ENCODE assay signal across 9 cellular contexts in the genomic region with DNA sequence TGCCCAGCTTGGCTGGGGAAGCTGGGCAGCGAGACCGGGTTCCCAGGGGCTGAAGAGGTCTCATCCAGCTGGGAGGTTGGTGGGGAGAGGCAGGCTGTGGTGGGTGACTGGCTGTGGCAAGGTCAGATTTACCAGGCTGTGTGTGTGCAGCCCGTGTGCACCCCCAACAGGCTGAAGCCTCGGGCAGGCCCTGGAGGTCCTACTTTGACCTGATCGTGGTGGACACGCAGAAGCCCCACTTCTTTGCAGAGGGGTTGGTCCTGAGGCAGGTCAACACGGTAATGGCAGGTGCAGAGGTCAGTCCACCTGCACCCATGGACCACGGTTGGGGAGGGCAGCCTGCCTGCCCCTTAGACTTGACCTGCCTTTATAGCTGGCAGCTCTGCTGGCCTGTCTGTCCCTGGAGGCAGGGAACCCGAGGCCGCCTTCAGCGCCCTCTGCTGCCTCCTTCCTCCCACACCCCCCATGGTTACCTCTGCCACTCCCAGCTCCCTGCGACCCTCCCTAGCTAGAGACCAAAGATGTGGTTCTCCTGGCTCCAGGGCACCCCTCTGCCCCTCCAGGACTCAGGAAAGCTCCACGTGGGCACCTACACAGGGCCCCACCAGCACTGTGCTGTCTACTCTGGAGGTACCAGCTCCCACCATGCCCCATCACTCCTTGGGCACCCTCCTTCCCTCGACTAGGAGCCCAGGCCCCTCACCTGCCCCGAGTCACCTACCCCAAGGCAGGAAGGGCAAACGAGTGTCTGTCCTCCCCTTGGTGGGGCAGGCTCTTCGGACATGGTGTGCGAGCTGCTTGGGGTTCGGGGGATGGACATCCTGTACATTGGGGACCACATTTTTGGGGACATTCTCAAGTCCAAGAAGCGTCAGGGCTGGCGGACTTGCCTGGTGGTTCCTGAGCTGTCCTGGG. TPM values are rescaled to one million over a fixed set of nuclear protein-coding genes. Genes with fewer than 3 reads are reported as not detected.
DNase-seq lines count a peak whose midpoint lies in the region; ATAC-seq and TF ChIP-seq lines count a peak whose summit lies in the region.
"Had no signal": no experiment of that assay in that cellular context is flagged by ENCODE, and none has a peak within 500 bp of the region (broad histone marks: within the 10 kb centered on the region; RNA-seq: fewer than 3 reads in every experiment).

No MANE protein-coding gene starts in this region.

- no peaks in the 10 kb centered on the region for H3K36me3 Mint-ChIP-seq in endothelial cell (ENCODE audit: low read depth, unreplicated experiment)

- no peak overlapping the region for H3K4me3 Mint-ChIP-seq in endothelial cell (ENCODE audit: unreplicated experiment)

- CTCF ChIA-PET in GM10248 (lab: Yijun Ruan, JAX): interaction anchor here (1.0 to 11.4 kb wide), 31 partner anchors 11 to 838 kb away, joined by 3 to 416 read pairs (median 12); a partner anchor contains a TSS

- DNase-seq in GM10248 (ENCODE audit: extremely low spot score): peak; percentile 74
- peak; percentile 21 for DNase-seq in NCI-H460 (ENCODE audit: extremely low read depth, low read depth)
- peak; percentile 50 for DNase-seq in endothelial cell (ENCODE audit: low spot score)
- no peak for DNase-seq in putamen (ENCODE audit: low spot score)
- DNase-seq in C1 segment of cervical spinal cord (lab: John Stamatoyannopoulos, UW): no peak

- peaks cover 21% of the 10 kb centered on the region for H3K4me1 Mint-ChIP-seq in endothelial cell (ENCODE audit: unreplicated experiment)

- H3K27ac ChIP-seq in 22Rv1: no peak overlapping the region

- POLR2A ChIA-PET in GM10248 (lab: Yijun Ruan, JAX): interaction anchor here (0.8 to 1.3 kb wide), 3 partner anchors 17 to 79 kb away, joined by 3 to 5 read pairs (median 5); a partner anchor contains a TSS

- peaks cover 8% of the 10 kb centered on the region for H3K27me3 Mint-ChIP-seq in endothelial cell (ENCODE audit: unreplicated experiment)

- TF ChIP-seq CTCF in 22Rv1 (IDR thresholded peaks at IDR 0.05) (peak; percentile 28), GM10248 (IDR thresholded peaks at IDR 0.05; ENCODE audit: control extremely low read depth, extremely low read depth, low read depth, missing control alignments) (peak; percentile 42), endothelial cell (IDR thresholded peaks at IDR 0.05; ENCODE audit: unreplicated experiment) (no peak)

- H3K27ac Mint-ChIP-seq in endothelial cell (ENCODE audit: unreplicated experiment): no peak overlapping the region

- H3K9me3 Mint-ChIP-seq in endothelial cell (ENCODE audit: unreplicated experiment): no peaks in the 10 kb centered on the region

- ATAC-seq in HG03139 (IDR thresholded peaks at IDR 0.05; ENCODE audit: unreplicated experiment) (no peak), HG03045 (IDR thresholded peaks at IDR 0.05; ENCODE audit: unreplicated experiment) (no peak)

RNA-seq across cellular contexts. Expression of a gene that starts 4.0 kb away (rescaled TPM):
- total RNA-seq in NCI-H460 (2014; rRNA removed; shearing (Covaris generic)): not detected in 2 replicates
- polyA plus RNA-seq in NCI-H460 (2014; cell fraction: nucleus; rRNA removed): 0.18 TPM in 1 of 2 replicates, not detected in the other
- not detected for total RNA-seq in endothelial cell (ENCODE audit: unreplicated experiment)
- total RNA-seq: cardiac septum had no signal

RNA-seq across cellular contexts. Expression of a gene that starts 39.5 kb away (rescaled TPM):
- total RNA-seq in NCI-H460 (2014; rRNA removed; shearing (Covaris generic)): 21.0 and 22.6 TPM in 2 replicates
- 5.6 and 10.8 TPM in 2 replicates for polyA plus RNA-seq in NCI-H460 (2014; cell fraction: nucleus; rRNA removed)
- total RNA-seq in endothelial cell (ENCODE audit: unreplicated experiment): 5.5 TPM

RNA-seq across cellular contexts. Expression of a gene that starts 59.4 kb away (rescaled TPM):
- total RNA-seq in NCI-H460 (2014; rRNA removed; shearing (Covaris generic)): 22.0 and 22.1 TPM in 2 replicates
- 11.2 and 13.1 TPM in 2 replicates for polyA plus RNA-seq in NCI-H460 (2014; cell fraction: nucleus; rRNA removed)
- total RNA-seq in endothelial cell (ENCODE audit: unreplicated experiment): 0.26 TPM
- total RNA-seq: cardiac septum had no signal

Comparison
In these comparisons a context has a peak if more than half of its experiments do, and no peak if none do; other contexts are left out.
1. DNase-seq: peak in GM10248 (single experiment), NCI-H460 (single experiment) and endothelial cell (single experiment); none in putamen (single experiment) and C1 segment of cervical spinal cord (0 of 14).
2. RNA of a gene that starts 59.4 kb away (total RNA-seq): 22.0 to 22.1 TPM in NCI-H460; 0.26 TPM in endothelial cell (single experiment); every median in the first group is over 10 times any median in the second.